30 cellular contexts compared by ENCODE assay signal in genomic region chr5:24986326-24986725, GRCh38.
"Had no signal": no experiment of that assay in that cellular context is flagged by ENCODE, and none has a peak within 500 bp of the region (broad histone marks: within the 10 kb centered on the region; RNA-seq: fewer than 3 reads in every experiment).

No MANE protein-coding gene starts in this region.

- H3K36me3 ChIP-seq: adrenal gland, ascending aorta, brain microvascular endothelial cell, breast epithelium, cardiac muscle cell had no signal

- H3K27me3 ChIP-seq: adrenal gland, ascending aorta, body of pancreas, brain microvascular endothelial cell, breast epithelium, cardiac muscle cell had no signal

- H3K27ac ChIP-seq: adrenal gland, ascending aorta, body of pancreas, brain microvascular endothelial cell, breast epithelium, cardiac muscle cell had no signal

- H3K4me3 ChIP-seq: adrenal gland, ascending aorta, body of pancreas, breast epithelium, cardiac muscle cell had no signal

- H3K9me3 ChIP-seq: adrenal gland, ascending aorta, body of pancreas, breast epithelium had no signal

- DNase-seq: activated effector memory CD4-positive, alpha-beta T cell treated with anti-CD3 and anti-CD28 coated beads, Interleukin-2, amount 50 U/mL, for 16 hours; activated effector memory CD4-positive, alpha-beta T cell treated with Interleukin-2 at 50 U/mL for 16 hours; activated gamma-delta T cell; activated gamma-delta T cell treated with Interleukin-2 at 50 U/mL for 16 hours; activated naive CD4-positive, alpha-beta T cell; activated naive CD4-positive, alpha-beta T cell treated with anti-CD3 and anti-CD28 coated beads for 36 hours; activated naive CD4-positive, alpha-beta T cell treated with anti-CD3 and anti-CD28 coated beads, Interleukin-2, amount 10 ng/mL, durations not matched to agents 7 days and 5 days; activated naive CD4-positive, alpha-beta T cell treated with anti-CD3 and anti-CD28 coated beads, Interleukin-2, amount 50 U/mL, for 16 hours; activated naive CD4-positive, alpha-beta T cell treated with Interleukin-2 at 50 U/mL for 16 hours; activated naive CD8-positive, alpha-beta T cell treated with anti-CD3 and anti-CD28 coated beads for 36 hours; activated naive CD8-positive, alpha-beta T cell treated with anti-CD3 and anti-CD28 coated beads, Interleukin-2, amount 10 ng/mL, durations not matched to agents 7 days and 5 days; activated naive CD8-positive, alpha-beta T cell treated with anti-CD3 and anti-CD28 coated beads, Interleukin-2, amount 50 U/mL, for 24 hours; activated T-cell treated with anti-CD3 and anti-CD28 coated beads, Interleukin-2, amount 50 U/mL, for 1 hour; activated T-cell treated with anti-CD3 and anti-CD28 coated beads, Interleukin-2, amount 50 U/mL, for 24 hours; activated T-cell treated with anti-CD3 and anti-CD28 coated beads, Interleukin-2, amount 50 U/mL, for 4 hours; activated T-cell treated with anti-CD3 and anti-CD28 coated beads, Interleukin-2, amount 50 U/mL, for 48 hours; activated T-cell treated with anti-CD3 and anti-CD28 coated beads, Interleukin-2, amount 50 U/mL, for 72 hours; adrenal gland; amniotic stem cell; amygdala; anterior cingulate cortex; aorta; body of pancreas; brain microvascular endothelial cell; caudate nucleus; central memory CD4-positive, alpha-beta T cell; cerebellar nuclear complex had no signal
